Comparison of ENCODE assay signal across 36 cellular contexts in genomic region chr2:159054032-159054334, GRCh38.
"Had no signal": no experiment of that assay in that cellular context is flagged by ENCODE, and none has a peak within 500 bp of the region (broad histone marks: within the 10 kb centered on the region; RNA-seq: fewer than 3 reads in every experiment).

No MANE protein-coding gene starts in this region.

- H3K4me1 Mint-ChIP-seq: activated CD4-positive, alpha-beta memory T cell treated with anti-CD3 and anti-CD28 coated beads, Interleukin-2, amount 10 ng/mL, durations not matched to agents 7 days and 5 days; activated CD4-positive, alpha-beta T cell treated with anti-CD3 and anti-CD28 coated beads, Interleukin-2, amount 10 ng/mL, durations not matched to agents 24 days and 14 days; activated naive CD4-positive, alpha-beta T cell treated with anti-CD3 and anti-CD28 coated beads, Interleukin-2, amount 50 U/mL, for 24 hours; activated naive CD8-positive, alpha-beta T cell treated with anti-CD3 and anti-CD28 coated beads, Interleukin-2, amount 50 U/mL, for 24 hours; activated T-helper 17 cell treated with anti-CD3 and anti-CD28 coated beads, Interleukin-2, amount 50 U/mL, for 72 hours; memory B cell; stimulated activated effector memory CD8-positive, alpha-beta T cell treated with anti-CD3 and anti-CD28 coated beads, Interleukin-12 subunit alpha, Interleukin-12 subunit beta, amount 100 ng/mL, for 72 hours had no signal

- H3K36me3 Mint-ChIP-seq: activated naive CD4-positive, alpha-beta T cell treated with anti-CD3 and anti-CD28 coated beads, Interleukin-2, amount 50 U/mL, for 24 hours; memory B cell; natural killer cell treated with Interleukin-12 subunit alpha and Interleukin-12 subunit beta and Interleukin-15 and Interleukin-18, amount 100 ng/mL, for 72 hours; stimulated activated effector memory CD8-positive, alpha-beta T cell treated with anti-CD3 and anti-CD28 coated beads, Interleukin-12 subunit alpha, Interleukin-12 subunit beta, amount 100 ng/mL, for 72 hours had no signal

- H3K27ac ChIP-seq: cardiac muscle cell, neutrophil, ovary, prostate gland, thoracic aorta, uterus had no signal

- H3K4me3 ChIP-seq: cardiac muscle cell, coronary artery, dorsolateral prefrontal cortex, mucosa of descending colon, ovary, prostate gland, skin epidermis, thoracic aorta, uterus had no signal

- H3K9me3 ChIP-seq: mucosa of descending colon, neutrophil, ovary, prostate gland, thoracic aorta, uterus had no signal

- H3K36me3 ChIP-seq: cardiac muscle cell, neutrophil, ovary, prostate gland, thoracic aorta, uterus had no signal

- H3K27me3 ChIP-seq: cardiac muscle cell, dorsolateral prefrontal cortex, neutrophil, ovary, uterus had no signal

- ATAC-seq: activated naive CD8-positive, alpha-beta T cell treated with anti-CD3 and anti-CD28 coated beads, Interleukin-2, amount 50 U/mL, for 24 hours; activated T-helper 17 cell treated with anti-CD3 and anti-CD28 coated beads, Interleukin-2, amount 50 U/mL, for 72 hours; left colon; mucosa of descending colon; natural killer cell treated with Interleukin-12 subunit alpha and Interleukin-12 subunit beta and Interleukin-15 and Interleukin-18, amount 100 ng/mL, for 72 hours; sciatic nerve; stimulated activated effector memory CD8-positive, alpha-beta T cell treated with anti-CD3 and anti-CD28 coated beads, Interleukin-12 subunit alpha, Interleukin-12 subunit beta, amount 100 ng/mL, for 72 hours; T-helper 17 cell had no signal

- DNase-seq: activated CD4-positive, alpha-beta memory T cell treated with anti-CD3 and anti-CD28 coated beads, Interleukin-2, amount 10 ng/mL, durations not matched to agents 7 days and 5 days; activated CD4-positive, alpha-beta T cell treated with anti-CD3 and anti-CD28 coated beads, Interleukin-2, amount 10 ng/mL, durations not matched to agents 24 days and 14 days; activated CD4-positive, CD25-positive, alpha-beta regulatory T cell treated with anti-CD3 and anti-CD28 coated beads, Interleukin-2, amount 50 U/mL, for 72 hours; activated CD8-positive, alpha-beta memory T cell treated with anti-CD3 and anti-CD28 coated beads, Interleukin-2, amount 50 U/mL, for 48 hours; activated gamma-delta T cell treated with Interleukin-2 at 50 U/mL for 16 hours; activated naive CD8-positive, alpha-beta T cell treated with anti-CD3 and anti-CD28 coated beads, Interleukin-2, amount 50 U/mL, for 24 hours; activated T-cell treated with anti-CD3 and anti-CD28 coated beads, Interleukin-2, amount 50 U/mL, for 24 hours; amygdala; dorsolateral prefrontal cortex; effector memory CD4-positive, alpha-beta T cell; foreskin fibroblast; head of caudate nucleus; hippocampal formation; kidney; left colon; mucosa of descending colon; ovary; stimulated activated CD4-positive, alpha-beta T cell treated with anti-CD3 and anti-CD28 coated beads, Interleukin-12 subunit alpha, Interleukin-12 subunit beta, amount 100 ng/mL, for 4 hours; stimulated activated CD4-positive, alpha-beta T cell treated with anti-CD3 and anti-CD28 coated beads, Interleukin-4, amount 100 ng/mL, for 24 hours; T-helper 17 cell; T1000; trophoblast cell; uterus had no signal

- H3K27me3 Mint-ChIP-seq: activated CD4-positive, alpha-beta T cell treated with anti-CD3 and anti-CD28 coated beads, Interleukin-2, amount 10 ng/mL, durations not matched to agents 24 days and 14 days; activated naive CD4-positive, alpha-beta T cell treated with anti-CD3 and anti-CD28 coated beads, Interleukin-2, amount 50 U/mL, for 24 hours; activated naive CD8-positive, alpha-beta T cell treated with anti-CD3 and anti-CD28 coated beads, Interleukin-2, amount 50 U/mL, for 24 hours; activated T-cell treated with anti-CD3 and anti-CD28 coated beads, Interleukin-2, amount 50 U/mL, for 24 hours; activated T-helper 17 cell treated with anti-CD3 and anti-CD28 coated beads, Interleukin-2, amount 50 U/mL, for 72 hours; stimulated activated naive CD8-positive, alpha-beta T cell treated with anti-CD3 and anti-CD28 coated beads, Interleukin-15, Interleukin-2, amounts not matched to agents 100 ng/mL and 50 ng/mL, for 24 hours had no signal

- H3K9me3 Mint-ChIP-seq: activated CD4-positive, alpha-beta memory T cell treated with anti-CD3 and anti-CD28 coated beads, Interleukin-2, amount 10 ng/mL, durations not matched to agents 7 days and 5 days; activated CD4-positive, alpha-beta T cell treated with anti-CD3 and anti-CD28 coated beads, Interleukin-2, amount 10 ng/mL, durations not matched to agents 24 days and 14 days; activated naive CD4-positive, alpha-beta T cell treated with anti-CD3 and anti-CD28 coated beads, Interleukin-2, amount 50 U/mL, for 24 hours; activated naive CD8-positive, alpha-beta T cell treated with anti-CD3 and anti-CD28 coated beads, Interleukin-2, amount 50 U/mL, for 24 hours; activated T-cell treated with anti-CD3 and anti-CD28 coated beads, Interleukin-2, amount 50 U/mL, for 24 hours; activated T-helper 17 cell treated with anti-CD3 and anti-CD28 coated beads, Interleukin-2, amount 50 U/mL, for 72 hours; natural killer cell treated with Interleukin-12 subunit alpha and Interleukin-12 subunit beta and Interleukin-15 and Interleukin-18, amount 100 ng/mL, for 72 hours; stimulated activated effector memory CD8-positive, alpha-beta T cell treated with anti-CD3 and anti-CD28 coated beads, Interleukin-12 subunit alpha, Interleukin-12 subunit beta, amount 100 ng/mL, for 72 hours; stimulated activated naive CD8-positive, alpha-beta T cell treated with anti-CD3 and anti-CD28 coated beads, Interleukin-15, Interleukin-2, amounts not matched to agents 100 ng/mL and 50 ng/mL, for 24 hours had no signal

- H3K27ac Mint-ChIP-seq: activated CD4-positive, alpha-beta memory T cell treated with anti-CD3 and anti-CD28 coated beads, Interleukin-2, amount 10 ng/mL, durations not matched to agents 7 days and 5 days; activated CD4-positive, alpha-beta T cell treated with anti-CD3 and anti-CD28 coated beads, Interleukin-2, amount 10 ng/mL, durations not matched to agents 24 days and 14 days; activated naive CD4-positive, alpha-beta T cell treated with anti-CD3 and anti-CD28 coated beads, Interleukin-2, amount 50 U/mL, for 24 hours; activated naive CD8-positive, alpha-beta T cell treated with anti-CD3 and anti-CD28 coated beads, Interleukin-2, amount 50 U/mL, for 24 hours; activated T-cell treated with anti-CD3 and anti-CD28 coated beads, Interleukin-2, amount 50 U/mL, for 24 hours; activated T-helper 17 cell treated with anti-CD3 and anti-CD28 coated beads, Interleukin-2, amount 50 U/mL, for 72 hours; memory B cell; natural killer cell treated with Interleukin-12 subunit alpha and Interleukin-12 subunit beta and Interleukin-15 and Interleukin-18, amount 100 ng/mL, for 72 hours; stimulated activated effector memory CD8-positive, alpha-beta T cell treated with anti-CD3 and anti-CD28 coated beads, Interleukin-12 subunit alpha, Interleukin-12 subunit beta, amount 100 ng/mL, for 72 hours; stimulated activated naive CD8-positive, alpha-beta T cell treated with anti-CD3 and anti-CD28 coated beads, Interleukin-15, Interleukin-2, amounts not matched to agents 100 ng/mL and 50 ng/mL, for 24 hours; T-helper 17 cell had no signal

- H3K4me1 ChIP-seq: prostate gland, uterus had no signal

- H3K4me3 Mint-ChIP-seq: activated CD4-positive, alpha-beta memory T cell treated with anti-CD3 and anti-CD28 coated beads, Interleukin-2, amount 10 ng/mL, durations not matched to agents 7 days and 5 days; activated CD4-positive, alpha-beta T cell treated with anti-CD3 and anti-CD28 coated beads, Interleukin-2, amount 10 ng/mL, durations not matched to agents 24 days and 14 days; activated naive CD4-positive, alpha-beta T cell treated with anti-CD3 and anti-CD28 coated beads, Interleukin-2, amount 50 U/mL, for 24 hours; activated naive CD8-positive, alpha-beta T cell treated with anti-CD3 and anti-CD28 coated beads, Interleukin-2, amount 50 U/mL, for 24 hours; activated T-cell treated with anti-CD3 and anti-CD28 coated beads, Interleukin-2, amount 50 U/mL, for 24 hours; activated T-helper 17 cell treated with anti-CD3 and anti-CD28 coated beads, Interleukin-2, amount 50 U/mL, for 72 hours; memory B cell; natural killer cell treated with Interleukin-12 subunit alpha and Interleukin-12 subunit beta and Interleukin-15 and Interleukin-18, amount 100 ng/mL, for 72 hours; stimulated activated effector memory CD8-positive, alpha-beta T cell treated with anti-CD3 and anti-CD28 coated beads, Interleukin-12 subunit alpha, Interleukin-12 subunit beta, amount 100 ng/mL, for 72 hours; stimulated activated naive CD8-positive, alpha-beta T cell treated with anti-CD3 and anti-CD28 coated beads, Interleukin-15, Interleukin-2, amounts not matched to agents 100 ng/mL and 50 ng/mL, for 24 hours; T-helper 17 cell had no signal
